32 cellular contexts compared by ENCODE assay signal in the genomic region with DNA sequence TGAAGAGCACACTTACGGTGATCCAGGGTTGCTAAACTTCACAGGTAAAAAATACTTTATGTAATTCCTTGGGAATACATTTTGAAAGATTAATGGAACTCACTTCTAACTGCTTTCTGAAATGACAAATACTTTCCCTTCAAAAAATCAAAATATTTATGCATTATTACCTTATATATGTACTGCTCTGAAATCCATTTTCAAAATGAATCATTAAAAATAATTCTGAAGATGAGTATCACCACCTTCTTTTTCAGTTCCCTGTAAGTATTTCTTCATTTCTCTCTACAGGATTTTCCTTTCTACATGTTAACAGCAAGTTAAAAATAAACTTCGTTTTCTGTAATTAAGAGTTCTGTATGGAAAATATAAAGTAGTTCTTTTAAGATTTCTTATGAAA.
"Had no signal": no experiment of that assay in that cellular context is flagged by ENCODE, and none has a peak within 500 bp of the region (broad histone marks: within the 10 kb centered on the region; RNA-seq: fewer than 3 reads in every experiment).

No MANE protein-coding gene starts in this region.

- H3K4me1 ChIP-seq: ascending aorta, breast epithelium, gastrocnemius medialis, heart left ventricle had no signal

- DNase-seq: activated CD4-positive, alpha-beta memory T cell treated with anti-CD3 and anti-CD28 coated beads for 36 hours; activated CD4-positive, alpha-beta T cell treated with anti-CD3 and anti-CD28 coated beads for 36 hours; activated CD4-positive, alpha-beta T cell treated with anti-CD3 and anti-CD28 coated beads, Interleukin-2, amount 10 ng/mL, durations not matched to agents 24 days and 14 days; activated CD4-positive, CD25-positive, alpha-beta regulatory T cell; activated CD4-positive, CD25-positive, alpha-beta regulatory T cell treated with anti-CD3 and anti-CD28 coated beads, Interleukin-2, amount 50 U/mL, for 72 hours; activated CD8-positive, alpha-beta memory T cell treated with anti-CD3 and anti-CD28 coated beads, Interleukin-2, amount 10 ng/mL, durations not matched to agents 7 days and 5 days; activated CD8-positive, alpha-beta memory T cell treated with anti-CD3 and anti-CD28 coated beads, Interleukin-2, amount 50 U/mL, for 4 hours; activated CD8-positive, alpha-beta T cell treated with anti-CD3 and anti-CD28 coated beads, Interleukin-2, amount 10 ng/mL, durations not matched to agents 7 days and 5 days; activated effector memory CD4-positive, alpha-beta T cell treated with anti-CD3 and anti-CD28 coated beads, Interleukin-2, amount 50 U/mL, for 16 hours; activated naive CD4-positive, alpha-beta T cell treated with anti-CD3 and anti-CD28 coated beads for 36 hours; activated naive CD8-positive, alpha-beta T cell treated with anti-CD3 and anti-CD28 coated beads, Interleukin-2, amount 10 ng/mL, durations not matched to agents 7 days and 5 days; activated T-cell treated with anti-CD3 and anti-CD28 coated beads, Interleukin-2, amount 50 U/mL, for 1 hour; activated T-cell treated with anti-CD3 and anti-CD28 coated beads, Interleukin-2, amount 50 U/mL, for 48 hours; dorsolateral prefrontal cortex; effector memory CD4-positive, alpha-beta T cell; endodermal cell; foreskin fibroblast; gastrocnemius medialis; glutamatergic neuron; heart left ventricle; T-helper 2 cell had no signal

- H3K36me3 ChIP-seq: ascending aorta, breast epithelium, cardiac muscle cell, gastrocnemius medialis, heart left ventricle had no signal

- H3K27me3 Mint-ChIP-seq: activated CD4-positive, alpha-beta memory T cell treated with anti-CD3 and anti-CD28 coated beads for 36 hours; activated CD4-positive, alpha-beta T cell treated with anti-CD3 and anti-CD28 coated beads for 36 hours; activated CD4-positive, alpha-beta T cell treated with anti-CD3 and anti-CD28 coated beads, Interleukin-2, amount 10 ng/mL, durations not matched to agents 24 days and 14 days; activated CD8-positive, alpha-beta memory T cell treated with anti-CD3 and anti-CD28 coated beads, Interleukin-2, amount 10 ng/mL, durations not matched to agents 7 days and 5 days; activated naive CD4-positive, alpha-beta T cell treated with anti-CD3 and anti-CD28 coated beads, Interleukin-2, amount 50 U/mL, for 24 hours; activated naive CD8-positive, alpha-beta T cell treated with anti-CD3 and anti-CD28 coated beads, Interleukin-2, amount 10 ng/mL, durations not matched to agents 7 days and 5 days; brain; central memory CD8-positive, alpha-beta T cell; dendritic cell treated with granulocyte-macrophage colony-stimulating factor and Interleukin-4, amounts not matched to agents 40 ng/mL and 50 ng/mL, for 4 days had no signal

- H3K27me3 ChIP-seq: ascending aorta, breast epithelium, cardiac muscle cell, dorsolateral prefrontal cortex, gastrocnemius medialis, heart left ventricle had no signal

- ATAC-seq: activated CD4-positive, alpha-beta T cell treated with anti-CD3 and anti-CD28 coated beads for 36 hours; activated CD8-positive, alpha-beta memory T cell treated with anti-CD3 and anti-CD28 coated beads, Interleukin-2, amount 10 ng/mL, durations not matched to agents 7 days and 5 days; activated CD8-positive, alpha-beta T cell treated with anti-CD3 and anti-CD28 coated beads, Interleukin-2, amount 10 ng/mL, durations not matched to agents 7 days and 5 days; esophagus mucosa; gastrocnemius medialis; heart left ventricle had no signal

- H3K4me3 Mint-ChIP-seq: activated CD4-positive, alpha-beta memory T cell treated with anti-CD3 and anti-CD28 coated beads for 36 hours; activated CD4-positive, alpha-beta T cell treated with anti-CD3 and anti-CD28 coated beads for 36 hours; activated CD4-positive, alpha-beta T cell treated with anti-CD3 and anti-CD28 coated beads, Interleukin-2, amount 10 ng/mL, durations not matched to agents 24 days and 14 days; activated CD8-positive, alpha-beta memory T cell treated with anti-CD3 and anti-CD28 coated beads, Interleukin-2, amount 10 ng/mL, durations not matched to agents 7 days and 5 days; activated CD8-positive, alpha-beta T cell treated with anti-CD3 and anti-CD28 coated beads, Interleukin-2, amount 10 ng/mL, durations not matched to agents 7 days and 5 days; activated naive CD4-positive, alpha-beta T cell treated with anti-CD3 and anti-CD28 coated beads for 36 hours; activated naive CD4-positive, alpha-beta T cell treated with anti-CD3 and anti-CD28 coated beads, Interleukin-2, amount 50 U/mL, for 24 hours; activated naive CD8-positive, alpha-beta T cell treated with anti-CD3 and anti-CD28 coated beads, Interleukin-2, amount 10 ng/mL, durations not matched to agents 7 days and 5 days; activated T-helper 1 cell treated with anti-CD3 and anti-CD28 coated beads, Interleukin-12 subunit alpha, Interleukin-12 subunit beta, Interleukin-2, Interleukin-4 antibody, amounts not matched to agents 30 ng/mL and 10 ng/mL and 1 ng/mL, durations not matched to agents 14 hours and 24 hours and 36 hours; brain; central memory CD8-positive, alpha-beta T cell; dendritic cell treated with granulocyte-macrophage colony-stimulating factor and Interleukin-4, amounts not matched to agents 40 ng/mL and 50 ng/mL, for 4 days; endodermal cell had no signal

- H3K4me3 ChIP-seq: ascending aorta, breast epithelium, cardiac muscle cell, coronary artery, dorsolateral prefrontal cortex, gastrocnemius medialis, heart left ventricle had no signal

- H3K4me1 Mint-ChIP-seq: activated CD4-positive, alpha-beta T cell treated with anti-CD3 and anti-CD28 coated beads, Interleukin-2, amount 10 ng/mL, durations not matched to agents 24 days and 14 days; activated CD8-positive, alpha-beta memory T cell treated with anti-CD3 and anti-CD28 coated beads, Interleukin-2, amount 10 ng/mL, durations not matched to agents 7 days and 5 days; activated naive CD4-positive, alpha-beta T cell treated with anti-CD3 and anti-CD28 coated beads, Interleukin-2, amount 50 U/mL, for 24 hours; activated naive CD8-positive, alpha-beta T cell treated with anti-CD3 and anti-CD28 coated beads, Interleukin-2, amount 10 ng/mL, durations not matched to agents 7 days and 5 days; brain; central memory CD8-positive, alpha-beta T cell; endodermal cell had no signal

- H3K27ac Mint-ChIP-seq: activated CD4-positive, alpha-beta memory T cell treated with anti-CD3 and anti-CD28 coated beads for 36 hours; activated CD4-positive, alpha-beta T cell treated with anti-CD3 and anti-CD28 coated beads for 36 hours; activated CD4-positive, alpha-beta T cell treated with anti-CD3 and anti-CD28 coated beads, Interleukin-2, amount 10 ng/mL, durations not matched to agents 24 days and 14 days; activated CD8-positive, alpha-beta memory T cell treated with anti-CD3 and anti-CD28 coated beads, Interleukin-2, amount 10 ng/mL, durations not matched to agents 7 days and 5 days; activated CD8-positive, alpha-beta T cell treated with anti-CD3 and anti-CD28 coated beads, Interleukin-2, amount 10 ng/mL, durations not matched to agents 7 days and 5 days; activated naive CD4-positive, alpha-beta T cell treated with anti-CD3 and anti-CD28 coated beads for 36 hours; activated naive CD4-positive, alpha-beta T cell treated with anti-CD3 and anti-CD28 coated beads, Interleukin-2, amount 50 U/mL, for 24 hours; activated naive CD8-positive, alpha-beta T cell treated with anti-CD3 and anti-CD28 coated beads, Interleukin-2, amount 10 ng/mL, durations not matched to agents 7 days and 5 days; activated T-helper 1 cell treated with anti-CD3 and anti-CD28 coated beads, Interleukin-12 subunit alpha, Interleukin-12 subunit beta, Interleukin-2, Interleukin-4 antibody, amounts not matched to agents 30 ng/mL and 10 ng/mL and 1 ng/mL, durations not matched to agents 14 hours and 24 hours and 36 hours; activated T-helper 2 cell treated with anti-CD3 and anti-CD28 coated beads, Interferon-gamma antibody, Interleukin-2, Interleukin-4, amounts not matched to agents 10 μg/mL and 5 μg/mL and 100 μg/mL, durations not matched to agents 14 hours and 24 hours and 36 hours; brain; dendritic cell treated with granulocyte-macrophage colony-stimulating factor and Interleukin-4, amounts not matched to agents 40 ng/mL and 50 ng/mL, for 4 days; endodermal cell had no signal

- H3K27ac ChIP-seq: ascending aorta, breast epithelium, cardiac muscle cell, coronary artery, gastrocnemius medialis, heart left ventricle had no signal

- H3K9me3 ChIP-seq: ascending aorta, breast epithelium, gastrocnemius medialis, heart left ventricle had no signal

- H3K9me3 Mint-ChIP-seq: activated CD4-positive, alpha-beta memory T cell treated with anti-CD3 and anti-CD28 coated beads for 36 hours; activated CD4-positive, alpha-beta T cell treated with anti-CD3 and anti-CD28 coated beads, Interleukin-2, amount 10 ng/mL, durations not matched to agents 24 days and 14 days; activated naive CD4-positive, alpha-beta T cell treated with anti-CD3 and anti-CD28 coated beads for 36 hours; activated naive CD4-positive, alpha-beta T cell treated with anti-CD3 and anti-CD28 coated beads, Interleukin-2, amount 50 U/mL, for 24 hours; activated naive CD8-positive, alpha-beta T cell treated with anti-CD3 and anti-CD28 coated beads, Interleukin-2, amount 10 ng/mL, durations not matched to agents 7 days and 5 days; activated T-helper 1 cell treated with anti-CD3 and anti-CD28 coated beads, Interleukin-12 subunit alpha, Interleukin-12 subunit beta, Interleukin-2, Interleukin-4 antibody, amounts not matched to agents 30 ng/mL and 10 ng/mL and 1 ng/mL, durations not matched to agents 14 hours and 24 hours and 36 hours; activated T-helper 2 cell treated with anti-CD3 and anti-CD28 coated beads, Interferon-gamma antibody, Interleukin-2, Interleukin-4, amounts not matched to agents 10 μg/mL and 5 μg/mL and 100 μg/mL, durations not matched to agents 14 hours and 24 hours and 36 hours; brain; central memory CD8-positive, alpha-beta T cell; dendritic cell treated with granulocyte-macrophage colony-stimulating factor and Interleukin-4, amounts not matched to agents 40 ng/mL and 50 ng/mL, for 4 days; endodermal cell had no signal

- H3K36me3 Mint-ChIP-seq: activated CD4-positive, alpha-beta memory T cell treated with anti-CD3 and anti-CD28 coated beads for 36 hours; activated CD8-positive, alpha-beta memory T cell treated with anti-CD3 and anti-CD28 coated beads, Interleukin-2, amount 10 ng/mL, durations not matched to agents 7 days and 5 days; activated naive CD4-positive, alpha-beta T cell treated with anti-CD3 and anti-CD28 coated beads, Interleukin-2, amount 50 U/mL, for 24 hours; activated naive CD8-positive, alpha-beta T cell treated with anti-CD3 and anti-CD28 coated beads, Interleukin-2, amount 10 ng/mL, durations not matched to agents 7 days and 5 days; brain had no signal
